ENCODE assay signal across 8 cellular contexts in the genomic region with DNA sequence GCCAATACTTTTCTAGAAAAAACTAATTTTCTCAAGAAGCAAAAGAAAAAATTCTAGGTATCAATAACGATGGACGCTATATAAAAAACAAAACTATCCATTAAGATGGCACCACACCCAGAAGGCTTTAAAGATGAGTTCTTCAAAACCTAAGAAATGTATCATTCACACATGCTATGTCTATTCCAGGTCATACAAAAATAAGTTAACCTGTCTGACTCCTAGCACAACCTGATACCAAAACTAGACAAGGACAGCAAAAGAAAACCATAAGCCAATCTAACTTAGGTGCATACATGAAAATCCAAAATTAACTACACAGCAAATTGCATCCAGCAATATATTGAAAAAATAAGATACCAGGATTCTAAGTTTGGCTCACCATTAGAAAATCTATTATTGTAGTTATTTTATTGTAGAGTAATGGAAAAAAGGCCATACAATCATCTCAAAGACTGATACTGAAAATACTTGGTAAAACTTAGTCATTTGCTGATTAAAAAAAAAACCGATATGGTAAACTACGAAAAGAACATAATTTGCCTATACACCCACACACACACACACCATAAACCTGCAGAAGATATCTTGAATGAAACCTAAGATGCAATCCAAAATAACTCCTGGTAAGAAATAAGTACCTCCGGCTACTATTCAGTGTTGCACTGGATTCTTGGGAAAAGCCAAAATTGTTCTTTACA. TPM values are rescaled to one million over a fixed set of nuclear protein-coding genes. Genes with fewer than 3 reads are reported as not detected.
A peak's percentile ranks its signal among the peaks of the same experiment; 100 is the strongest.
DNase-seq lines count a peak whose midpoint lies in the region; ATAC-seq lines count a peak whose summit lies in the region.

No MANE protein-coding gene starts in this region.

- H3K27me3 ChIP-seq in ACC112 (ENCODE audit: insufficient read depth, low read length): no peaks in the 10 kb centered on the region
- no peaks in the 10 kb centered on the region for H3K27me3 ChIP-seq in mesenchymal stem cell (ENCODE audit: control insufficient read depth in 1 of 2, insufficient read depth in 1 of 2, low read length in 2 of 2)

- 95% methylated on average over 5 of the region's 5 CpGs for WGBS in mesenchymal stem cell

- no peak overlapping the region for H2BK12ac ChIP-seq in mesenchymal stem cell (ENCODE audit: low read length in 2 of 2)

- no peak overlapping the region for H2BK5ac ChIP-seq in mesenchymal stem cell (ENCODE audit: low read depth, low read length, poor library complexity, severe bottlenecking)

- no peak overlapping the region for H3K23ac ChIP-seq in mesenchymal stem cell (ENCODE audit: low read length in 2 of 2)

- peaks cover 60% of the 10 kb centered on the region for H3K4me1 Mint-ChIP-seq in activated T-helper 2 cell treated with anti-CD3 and anti-CD28 coated beads, Interferon-gamma antibody, Interleukin-2, Interleukin-4, amounts not matched to agents 10 μg/mL and 5 μg/mL and 100 μg/mL, durations not matched to agents 14 hours and 24 hours and 36 hours (ENCODE audit: low read depth)

- H3K4me2 ChIP-seq in mesenchymal stem cell (ENCODE audit: low read length, poor library complexity, severe bottlenecking): no peak overlapping the region

- peaks cover 3% of the 10 kb centered on the region for H3K79me1 ChIP-seq in mesenchymal stem cell (replicated peaks; ENCODE audit: low read length, poor library complexity, severe bottlenecking)

- peak; percentile 29 for ATAC-seq in GM21390 (IDR thresholded peaks at IDR 0.05; ENCODE audit: unreplicated experiment)

- H2AFZ ChIP-seq in ACC112 (ENCODE audit: low read length, unreplicated experiment): peak overlapping the region; percentile 99
- H2AFZ ChIP-seq in mesenchymal stem cell (ENCODE audit: low read depth, low read length): no peak overlapping the region

- H3K27me3 Mint-ChIP-seq in activated T-helper 2 cell treated with anti-CD3 and anti-CD28 coated beads, Interferon-gamma antibody, Interleukin-2, Interleukin-4, amounts not matched to agents 10 μg/mL and 5 μg/mL and 100 μg/mL, durations not matched to agents 14 hours and 24 hours and 36 hours (ENCODE audit: low read depth): no peaks in the 10 kb centered on the region

- H3K4me3 Mint-ChIP-seq in activated T-helper 2 cell treated with anti-CD3 and anti-CD28 coated beads, Interferon-gamma antibody, Interleukin-2, Interleukin-4, amounts not matched to agents 10 μg/mL and 5 μg/mL and 100 μg/mL, durations not matched to agents 14 hours and 24 hours and 36 hours (ENCODE audit: low read depth): peak overlapping the region; percentile 85

- peak overlapping the region; percentile 82 for H3K27ac Mint-ChIP-seq in activated T-helper 2 cell treated with anti-CD3 and anti-CD28 coated beads, Interferon-gamma antibody, Interleukin-2, Interleukin-4, amounts not matched to agents 10 μg/mL and 5 μg/mL and 100 μg/mL, durations not matched to agents 14 hours and 24 hours and 36 hours

- peak overlapping the region; percentile 99 for H3K9ac ChIP-seq in mesenchymal stem cell (ENCODE audit: low read length)

- peak overlapping the region; percentile 96; the same call in 1 of the 2 replicates for H3K27ac ChIP-seq in ACC112 (ENCODE audit: low read depth, low read length)
- no peak overlapping the region for H3K27ac ChIP-seq in mesenchymal stem cell (ENCODE audit: low read length, poor library complexity, severe bottlenecking)

- no peak overlapping the region for H4K8ac ChIP-seq in mesenchymal stem cell (ENCODE audit: low read length)

- H3K4ac ChIP-seq in mesenchymal stem cell (ENCODE audit: low read depth in 1 of 2, low read length in 2 of 2): no peak overlapping the region

- no peak overlapping the region for H3K18ac ChIP-seq in mesenchymal stem cell (ENCODE audit: low read depth in 1 of 2, low read length in 2 of 2)

- no peak overlapping the region for H3K14ac ChIP-seq in mesenchymal stem cell (ENCODE audit: low read length in 2 of 2)

- no peak overlapping the region for H2BK15ac ChIP-seq in mesenchymal stem cell (ENCODE audit: low read depth, poor library complexity, severe bottlenecking)

- peak overlapping the region; percentile 86 for H3K4me3 ChIP-seq in ACC112 (ENCODE audit: low read depth, low read length)
- H3K4me3 ChIP-seq in mesenchymal stem cell (ENCODE audit: insufficient read depth in 1 of 2, low read depth in 1 of 2, low read length in 2 of 2): peak overlapping the region in 1 of 2 experiments; percentile 97

- no peaks in the 10 kb centered on the region for H3K9me3 Mint-ChIP-seq in activated T-helper 2 cell treated with anti-CD3 and anti-CD28 coated beads, Interferon-gamma antibody, Interleukin-2, Interleukin-4, amounts not matched to agents 10 μg/mL and 5 μg/mL and 100 μg/mL, durations not matched to agents 14 hours and 24 hours and 36 hours

- H3K9me3 ChIP-seq in mesenchymal stem cell (ENCODE audit: control insufficient read depth, low read length): no peaks in the 10 kb centered on the region

- H3K79me2 ChIP-seq in ACC112 (ENCODE audit: control insufficient read depth, insufficient read depth, low read length, unreplicated experiment): peaks cover 11% of the 10 kb centered on the region

- intact Hi-C loops in activated T-helper 2 cell treated with anti-CD3 and anti-CD28 coated beads, Interferon-gamma antibody, Interleukin-2, Interleukin-4, amounts not matched to agents 10 μg/mL and 5 μg/mL and 100 μg/mL, durations not matched to agents 14 hours and 24 hours and 36 hours (cut with micrococcal nuclease): loop anchor here (1.0 to 5.0 kb wide), 7 partner anchors 25 to 196 kb away; a partner anchor contains a TSS

- H3K36me3 ChIP-seq in ACC112 (ENCODE audit: insufficient read depth, low read length) (no peaks in the 10 kb centered on the region), mesenchymal stem cell (ENCODE audit: control insufficient read depth in 1 of 2, insufficient read depth in 2 of 2, low read depth in 1 of 2, low read length in 2 of 2) (no peaks in the 10 kb centered on the region)

- peaks cover 23% of the 10 kb centered on the region for H3K4me1 ChIP-seq in ACC112 (ENCODE audit: control insufficient read depth, insufficient read depth, low read length, unreplicated experiment)
- peaks cover 5% of the 10 kb centered on the region for H3K4me1 ChIP-seq in mesenchymal stem cell (ENCODE audit: control insufficient read depth, insufficient read depth, low read depth, low read length)

- no peak overlapping the region for H2BK120ac ChIP-seq in mesenchymal stem cell (ENCODE audit: low read depth, low read length)

- no peak overlapping the region for H4K91ac ChIP-seq in mesenchymal stem cell (ENCODE audit: low read length)

- no peak overlapping the region for H2AK5ac ChIP-seq in mesenchymal stem cell (ENCODE audit: low read length, severe bottlenecking)

- in situ Hi-C loops in ACHN (cut with HindIII; ENCODE audit: low pct_ligation_motif_present, low pct_unique_long_range_greater_than_20kb, low sequenced_read_pairs): no loop called here

- no peak for DNase-seq in activated T-helper 2 cell treated with anti-CD3 and anti-CD28 coated beads, Interferon-gamma antibody, Interleukin-2, Interleukin-4, amounts not matched to agents 10 μg/mL and 5 μg/mL and 100 μg/mL, durations not matched to agents 14 hours and 24 hours and 36 hours (ENCODE audit: low spot score)
- no peak for DNase-seq in mesenchymal stem cell
- no peak for DNase-seq in ACHN
- no peak for DNase-seq in DMS153 (lab: John Stamatoyannopoulos, UW)
- no peak for DNase-seq in SKM-1 treated with dmso at 0.1 percent for 144 hours (lab: John Stamatoyannopoulos, UW; ENCODE audit: unreplicated experiment)
- DNase-seq in NCI-H2029 (lab: John Stamatoyannopoulos, UW): no peak

- peaks cover 50% of the 10 kb centered on the region for H3K36me3 Mint-ChIP-seq in activated T-helper 2 cell treated with anti-CD3 and anti-CD28 coated beads, Interferon-gamma antibody, Interleukin-2, Interleukin-4, amounts not matched to agents 10 μg/mL and 5 μg/mL and 100 μg/mL, durations not matched to agents 14 hours and 24 hours and 36 hours (ENCODE audit: low read depth)

RNA-seq across cellular contexts. Expression of a gene that starts 55.0 kb away (rescaled TPM):
- 63.8 and 64.6 TPM in 2 replicates for total RNA-seq in activated T-helper 2 cell treated with anti-CD3 and anti-CD28 coated beads, Interferon-gamma antibody, Interleukin-2, Interleukin-4, amounts not matched to agents 10 μg/mL and 5 μg/mL and 100 μg/mL, durations not matched to agents 14 hours and 24 hours and 36 hours
- polyA plus RNA-seq in mesenchymal stem cell (2013, experiment 1 of 2): 10.5 TPM
- polyA plus RNA-seq in mesenchymal stem cell (2013, experiment 2 of 2): 10.5 TPM
